In the genomic region with DNA sequence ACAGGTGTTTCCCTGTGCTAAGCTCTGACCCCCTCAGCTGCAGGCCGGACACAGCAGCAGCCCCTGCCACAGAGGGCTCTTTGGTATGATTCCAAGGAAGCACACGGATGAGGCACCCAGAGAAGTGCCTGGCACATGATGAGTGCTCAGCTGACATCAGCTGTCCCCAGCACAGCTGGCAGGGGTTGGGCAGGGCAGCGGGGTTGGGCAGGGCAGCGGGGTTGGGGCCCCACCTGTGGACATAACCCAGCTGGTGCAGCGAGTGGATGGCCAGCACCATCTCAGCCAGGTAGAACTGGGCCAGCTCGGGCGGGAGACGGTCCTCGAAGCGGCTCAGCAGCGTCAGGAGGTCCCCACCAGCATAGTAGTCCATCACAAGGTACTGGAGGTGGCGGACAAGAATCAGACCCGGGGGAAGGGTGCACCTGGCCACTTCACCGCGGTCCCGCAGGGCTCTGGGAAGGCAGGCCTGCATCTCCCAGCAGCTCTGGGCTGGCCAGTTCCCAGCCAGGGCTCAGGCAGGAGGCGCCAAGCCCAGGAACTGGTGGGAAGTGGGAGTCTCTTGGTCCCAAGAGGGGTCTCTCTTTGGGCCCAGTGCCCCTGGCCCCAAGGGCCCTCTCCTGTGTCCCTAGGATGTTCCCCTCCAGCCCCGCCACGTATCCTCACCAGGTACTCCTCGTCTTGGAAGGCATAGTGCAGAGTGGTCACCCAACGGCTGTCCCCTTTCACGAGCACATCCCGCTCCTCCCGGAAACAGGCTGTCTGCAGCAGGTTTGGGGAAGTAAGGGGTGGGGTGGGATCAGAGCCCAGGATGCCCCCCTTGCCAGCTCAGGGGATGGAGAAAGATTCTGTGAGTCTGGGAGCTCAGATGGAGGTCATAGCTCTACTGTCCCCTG, we compare ENCODE assay signal across 18 cellular contexts.
"Had no signal": no experiment of that assay in that cellular context is flagged by ENCODE, and none has a peak within 500 bp of the region (broad histone marks: within the 10 kb centered on the region; RNA-seq: fewer than 3 reads in every experiment).

No MANE protein-coding gene starts in this region.

- H3K36me3 ChIP-seq: heart left ventricle, neural progenitor cell had no signal

- H3K27me3 ChIP-seq: thyroid gland had no signal

- H3K9me3 ChIP-seq: heart left ventricle, prostate gland, thyroid gland had no signal

- H3K4me1 ChIP-seq: parathyroid adenoma had no signal

- H3K4me3 ChIP-seq: dorsolateral prefrontal cortex, heart left ventricle, neural progenitor cell, prostate gland, thyroid gland had no signal

- FAIRE-seq: frontal cortex, urothelium cell line had no signal

- H3K27ac ChIP-seq: dorsolateral prefrontal cortex, heart left ventricle, neural progenitor cell, parathyroid adenoma, prostate gland, thyroid gland had no signal

- H3K9ac ChIP-seq: neural progenitor cell, parathyroid adenoma had no signal

- DNase-seq: cortex of kidney; dorsolateral prefrontal cortex; effector CD8-positive, alpha-beta T cell; heart left ventricle; hippocampal formation; kidney glomerular epithelial cell; occipital lobe; stimulated activated CD4-positive, alpha-beta T cell treated with anti-CD3 and anti-CD28 coated beads, Interleukin-2, amount 100 ng/mL, for 24 hours; stimulated activated naive CD4-positive, alpha-beta T cell treated with Interleukin-2 at 50 U/mL for 16 hours; thyroid gland had no signal

- ATAC-seq: esophagus mucosa; heart left ventricle; natural killer cell treated with Interleukin-12 subunit alpha and Interleukin-12 subunit beta and Interleukin-15 and Interleukin-18, amount 100 ng/mL, for 72 hours; sciatic nerve had no signal
